ENCODE assay signal across 16 cellular contexts in genomic region chr2:205170399-205170798, GRCh38.
"Had no signal": no experiment of that assay in that cellular context is flagged by ENCODE, and none has a peak within 500 bp of the region (broad histone marks: within the 10 kb centered on the region; RNA-seq: fewer than 3 reads in every experiment).

No MANE protein-coding gene starts in this region.

- H3K4me1 Mint-ChIP-seq: memory B cell, natural killer cell had no signal

- H3K4me3 Mint-ChIP-seq: activated CD4-positive, alpha-beta T cell treated with anti-CD3 and anti-CD28 coated beads, Interleukin-2, amount 10 ng/mL, durations not matched to agents 7 days and 5 days; memory B cell; natural killer cell had no signal

- H3K36me3 Mint-ChIP-seq: memory B cell, natural killer cell had no signal

- H3K27ac ChIP-seq: cardiac muscle cell, dorsolateral prefrontal cortex, hepatocyte, skin epidermis had no signal

- ATAC-seq: esophagus mucosa, left ventricle myocardium superior, natural killer cell had no signal

- H3K4me3 ChIP-seq: cardiac muscle cell, dorsolateral prefrontal cortex, hepatocyte, skin epidermis had no signal

- H3K27me3 ChIP-seq: cardiac muscle cell, dorsolateral prefrontal cortex, hepatocyte had no signal

- DNase-seq: activated CD4-positive, alpha-beta T cell treated with anti-CD3 and anti-CD28 coated beads, Interleukin-2, amount 10 ng/mL, durations not matched to agents 7 days and 5 days; activated CD8-positive, alpha-beta memory T cell treated with anti-CD3 and anti-CD28 coated beads, Interleukin-2, amount 50 U/mL, for 48 hours; activated naive CD4-positive, alpha-beta T cell; dorsolateral prefrontal cortex; kidney; left ventricle myocardium superior; natural killer cell; stimulated activated CD4-positive, alpha-beta T cell treated with anti-CD3 and anti-CD28 coated beads, Interleukin-4, amount 100 ng/mL, for 4 hours; stimulated activated CD8-positive, alpha-beta memory T cell treated with anti-CD3 and anti-CD28 coated beads, Interleukin-4, amount 100 ng/mL, for 48 hours; stimulated activated naive CD4-positive, alpha-beta T cell treated with Interleukin-2 at 50 U/mL for 16 hours; trophoblast cell had no signal

- H3K27me3 Mint-ChIP-seq: activated CD4-positive, alpha-beta T cell treated with anti-CD3 and anti-CD28 coated beads, Interleukin-2, amount 10 ng/mL, durations not matched to agents 7 days and 5 days; memory B cell had no signal

- H3K9me3 Mint-ChIP-seq: memory B cell had no signal

- H3K27ac Mint-ChIP-seq: activated CD4-positive, alpha-beta T cell treated with anti-CD3 and anti-CD28 coated beads, Interleukin-2, amount 10 ng/mL, durations not matched to agents 7 days and 5 days; memory B cell; natural killer cell had no signal

- H3K36me3 ChIP-seq: cardiac muscle cell had no signal
